In the genomic region with DNA sequence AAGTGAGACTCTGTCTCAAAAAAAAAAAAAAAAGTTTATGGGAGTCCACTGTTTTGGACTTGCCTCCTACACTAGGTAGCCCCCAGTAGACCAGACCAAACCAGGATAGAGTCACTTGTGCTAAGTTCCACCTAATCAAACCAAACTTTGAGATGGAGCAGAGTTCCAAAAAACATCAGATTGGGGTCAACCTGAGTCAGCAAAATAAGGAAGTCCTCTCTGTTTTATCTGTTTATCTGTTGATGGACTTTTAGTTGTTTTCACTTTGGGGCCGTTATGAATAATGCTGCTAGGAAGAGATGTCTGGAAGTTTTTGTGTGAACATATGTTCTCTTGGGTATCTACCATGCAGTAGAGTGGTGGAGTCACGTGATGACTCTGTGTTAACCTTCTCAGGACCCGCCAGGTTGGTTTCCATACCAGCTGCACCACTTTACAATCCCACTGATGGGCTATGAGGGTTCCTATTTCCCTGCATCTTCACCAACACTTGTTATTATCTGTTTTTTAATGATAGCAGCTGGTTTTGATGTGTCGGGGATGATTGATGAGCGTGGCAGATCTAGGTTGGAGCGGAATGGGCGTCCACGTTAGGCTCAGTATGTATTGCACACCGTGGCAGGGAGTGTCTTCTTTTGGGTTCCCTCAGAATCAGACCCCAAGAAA, we compare ENCODE assay signal across 23 cellular contexts. TPM values are rescaled to one million over a fixed set of nuclear protein-coding genes. Genes with fewer than 3 reads are reported as not detected.
DNase-seq lines count a peak whose midpoint lies in the region; ATAC-seq, FAIRE-seq and TF ChIP-seq lines count a peak whose summit lies in the region.
"Had no signal": no experiment of that assay in that cellular context is flagged by ENCODE, and none has a peak within 500 bp of the region (broad histone marks: within the 10 kb centered on the region; RNA-seq: fewer than 3 reads in every experiment).

No MANE protein-coding gene starts in this region.

- intact Hi-C loops in K562 (cut with micrococcal nuclease) = no loop called here

- H3K36me3 Mint-ChIP-seq in neural progenitor cell = peaks cover 4% of the 10 kb centered on the region
- H3K36me3 Mint-ChIP-seq: CD8-positive, alpha-beta T cell had no signal

- H3K36me3 ChIP-seq in HEK293 (ENCODE audit: control insufficient read depth in 2 of 2, insufficient read depth in 1 of 2, low read length in 2 of 2) = no peaks in the 10 kb centered on the region
- H3K36me3 ChIP-seq in K562 (ENCODE audit: control insufficient read depth, insufficient read depth, low read length) = no peaks in the 10 kb centered on the region
- H3K36me3 ChIP-seq in neural progenitor cell = no peaks in the 10 kb centered on the region

- no peak for TF ChIP-seq CTCF in A549 (IDR thresholded peaks at IDR 0.05)
- TF ChIP-seq CTCF in HEK293 (tag by site-specific recombination; IDR thresholded peaks at IDR 0.05) = no peak
- no peak for TF ChIP-seq CTCF in K562 (IDR thresholded peaks at IDR 0.05 in 2 of 3, conservative IDR thresholded peaks at IDR 0.05 in 1 of 3; ENCODE audit: insufficient read depth in 2 of 3, low read depth in 1 of 3, low read length in 3 of 3)
- TF ChIP-seq CTCF in neural progenitor cell (IDR thresholded peaks at IDR 0.05) = no peak

- CTCF ChIA-PET in A549 (lab: Yijun Ruan, JAX) (no interaction called here), HEK293 (lab: Yijun Ruan, JAX) (no interaction called here), K562 (lab: Yijun Ruan, JAX; ENCODE audit: low intra/inter-chr PET ratio) (no interaction called here)

- peaks cover 15% of the 10 kb centered on the region for H3F3A ChIP-seq in neural progenitor cell (ENCODE audit: low read depth)

- no peak overlapping the region for H3K27ac Mint-ChIP-seq in neural progenitor cell
- H3K27ac Mint-ChIP-seq: B cell; CD4-positive, alpha-beta T cell; CD8-positive, alpha-beta T cell had no signal

- H3K4me1 Mint-ChIP-seq in neural progenitor cell = peaks cover 19% of the 10 kb centered on the region
- H3K4me1 Mint-ChIP-seq: B cell had no signal

- H3K9ac ChIP-seq in K562 (ENCODE audit: insufficient read depth in 1 of 2, low read depth in 2 of 2, low read length in 2 of 2) (no peak overlapping the region), neural progenitor cell (no peak overlapping the region)
- H3K9ac ChIP-seq: BLaER1 treated with 17β-estradiol and CSF1 and Interleukin-3, amounts not matched to agents 10 nM and 100 nM had no signal

- WGBS in A549 (ENCODE audit: missing lambda C conversion rate) = 66% methylated on average over 9 of the region's 9 CpGs
- 53% methylated on average over 9 of the region's 9 CpGs for WGBS in K562 (ENCODE audit: insufficient coverage, low coverage, missing lambda C conversion rate)

- no peak for TF ChIP-seq EP300 in A549 (IDR thresholded peaks at IDR 0.05)
- no peak for TF ChIP-seq EP300 in K562 (IDR thresholded peaks at IDR 0.05; ENCODE audit: low read length)

- ATAC-seq in A549 (no peak), K562 (no peak)
- ATAC-seq: CD8-positive, alpha-beta T cell had no signal

- FAIRE-seq in A549 (lab: Jason Lieb, UNC) (no peak), K562 (lab: Jason Lieb, UNC) (no peak)
- FAIRE-seq: A204.1, D721Med, G401.6, GM12891, GM19239 had no signal

- H3K27me3 ChIP-seq in K562 (ENCODE audit: control insufficient read depth in 2 of 2, insufficient read depth in 2 of 2, low read length in 2 of 2) = no peaks in the 10 kb centered on the region
- no peaks in the 10 kb centered on the region for H3K27me3 ChIP-seq in neural progenitor cell
- H3K27me3 ChIP-seq: BLaER1 treated with 17β-estradiol and CSF1 and Interleukin-3, amounts not matched to agents 10 nM and 100 nM had no signal

- H3K4me2 ChIP-seq in A549 (no peak overlapping the region), K562 (ENCODE audit: insufficient read depth, low read length) (no peak overlapping the region), neural progenitor cell (no peak overlapping the region)
- H3K4me2 ChIP-seq: BLaER1 treated with 17β-estradiol and CSF1 and Interleukin-3, amounts not matched to agents 10 nM and 100 nM had no signal

- H3K4me3 ChIP-seq in A549 = no peak overlapping the region
- H3K4me3 ChIP-seq in HEK293 (ENCODE audit: low read depth, low read length) = no peak overlapping the region
- no peak overlapping the region for H3K4me3 ChIP-seq in K562
- H3K4me3 ChIP-seq in neural progenitor cell = no peak overlapping the region
- H3K4me3 ChIP-seq: BLaER1 treated with 17β-estradiol and CSF1 and Interleukin-3, amounts not matched to agents 10 nM and 100 nM had no signal

- no peaks in the 10 kb centered on the region for H3K4me1 ChIP-seq in A549
- no peaks in the 10 kb centered on the region for H3K4me1 ChIP-seq in HEK293 (ENCODE audit: control insufficient read depth, insufficient read depth, low read length)
- peaks cover 5 to 11% of the 10 kb centered on the region in 2 experiments; a peak in 4 of 5 replicates for H3K4me1 ChIP-seq in K562 (replicated peaks in 1 of 2; ENCODE audit: control insufficient read depth in 2 of 2, insufficient read depth in 2 of 2, low read length in 2 of 2)
- H3K4me1 ChIP-seq in neural progenitor cell = peaks cover 10% of the 10 kb centered on the region
- H3K4me1 ChIP-seq: Caco-2 had no signal

- DNase-seq in A549 (ENCODE audit: low read depth in 1 of 2, low spot score in 1 of 2) (no peak), K562 (ENCODE audit: extremely low read depth in 1 of 4, low spot score in 3 of 4) (no peak), neural progenitor cell (ENCODE audit: low spot score) (no peak), kidney glomerular epithelial cell (lab: John Stamatoyannopoulos, UW) (no peak), NCI-H748 (lab: John Stamatoyannopoulos, UW; ENCODE audit: unreplicated experiment) (no peak)
- DNase-seq in effector CD4-positive, alpha-beta T cell = no peak
- DNase-seq: 8988T; AML-193; Caco-2; Calu3; CD4-positive, alpha-beta T cell; CD8-positive, alpha-beta T cell; DMS79 treated with DMSO at 0.1 percent for 48 hours; GF-D8 had no signal

- peak overlapping the region; percentile 56 for H3K4me3 Mint-ChIP-seq in neural progenitor cell
- H3K4me3 Mint-ChIP-seq: B cell; CD4-positive, alpha-beta T cell; CD8-positive, alpha-beta T cell had no signal

- H3K9me3 Mint-ChIP-seq in neural progenitor cell = peaks cover 16% of the 10 kb centered on the region
- H3K9me3 Mint-ChIP-seq: CD4-positive, alpha-beta T cell had no signal

- in situ Hi-C loops in K562 (cut with MboI) = loop anchor here (10.0 kb wide), 1 partner anchor 150 kb away; the partner anchor contains the start of gene CLYBL

- POLR2A ChIA-PET in A549 (lab: Yijun Ruan, JAX) (no interaction called here), HEK293 (lab: Yijun Ruan, JAX) (interaction anchor here (0.5 kb wide), 1 partner anchor 115 kb away, joined by 4 read pairs; no protein-coding TSS in a partner anchor), K562 (lab: Yijun Ruan, JAX) (no interaction called here)

- H3K79me2 ChIP-seq in K562 (ENCODE audit: control insufficient read depth, insufficient read depth, low read length) = no peaks in the 10 kb centered on the region
- H3K79me2 ChIP-seq in neural progenitor cell (ENCODE audit: low read depth) = no peaks in the 10 kb centered on the region

- H3K9me1 ChIP-seq in K562 (ENCODE audit: control insufficient read depth, insufficient read depth, low read length) = no peaks in the 10 kb centered on the region

- BruUV-seq in K562 (replicated peaks; lab: Mats Ljungman, UMichigan) = no TSS peak

- H3K27ac ChIP-seq in A549 (no peak overlapping the region), HEK293 (ENCODE audit: extremely low read depth, low read depth, low read length) (no peak overlapping the region), K562 (ENCODE audit: extremely low read depth, low read depth, low read length) (no peak overlapping the region), neural progenitor cell (no peak overlapping the region)
- H3K27ac ChIP-seq: BLaER1 treated with 17β-estradiol and CSF1 and Interleukin-3, amounts not matched to agents 10 nM and 100 nM; C4-2B had no signal

- no peak for TF ChIP-seq RAD21 in A549 (conservative IDR thresholded peaks at IDR 0.05 in 1 of 2, IDR thresholded peaks at IDR 0.05 in 1 of 2)
- TF ChIP-seq RAD21 in K562 (CRISPR knock-in tag; conservative IDR thresholded peaks at IDR 0.05 in 1 of 2, IDR thresholded peaks at IDR 0.05 in 1 of 2) = no peak

- no peak for TF ChIP-seq POLR2A in A549 (IDR thresholded peaks at IDR 0.05; ENCODE audit: low read length)
- no peak for TF ChIP-seq POLR2A in K562 (conservative IDR thresholded peaks at IDR 0.05)

- H4K20me1 ChIP-seq in K562 (replicated peaks; ENCODE audit: control insufficient read depth, insufficient read depth, low read length) (no peaks in the 10 kb centered on the region), neural progenitor cell (ENCODE audit: low read depth) (no peaks in the 10 kb centered on the region)
- H4K20me1 ChIP-seq: BLaER1 treated with 17β-estradiol and CSF1 and Interleukin-3, amounts not matched to agents 10 nM and 100 nM had no signal

- peaks cover 7% of the 10 kb centered on the region for H3K27me3 Mint-ChIP-seq in neural progenitor cell (ENCODE audit: insufficient read depth, low read depth)

- H3K9me3 ChIP-seq in A549 (no peaks in the 10 kb centered on the region), HEK293 (ENCODE audit: control insufficient read depth, insufficient read depth, low read depth, low read length) (no peaks in the 10 kb centered on the region), K562 (replicated peaks; ENCODE audit: control insufficient read depth, insufficient read depth, low read depth, low read length) (peaks cover 4% of the 10 kb centered on the region), neural progenitor cell (ENCODE audit: low read depth) (no peaks in the 10 kb centered on the region)

- H2AFZ ChIP-seq in K562 (ENCODE audit: low read depth, low read length) = no peak overlapping the region
- H2AFZ ChIP-seq in neural progenitor cell (replicated peaks) = no peak overlapping the region

RNA-seq across cellular contexts. Expression of gene TM9SF2, which starts 46.6 kb away (rescaled TPM):
- 88.2 and 114 TPM in 2 replicates for polyA plus RNA-seq in A549 (2011; rRNA removed)
- polyA plus RNA-seq in A549 (2012; cell fraction: cytosol; rRNA removed) = 14.9 and 18.4 TPM in 2 replicates
- polyA plus RNA-seq in A549 (2012; cell fraction: nucleus; rRNA removed) = 18.4 and 28.1 TPM in 2 replicates
- 52.5 to 61.4 TPM (median 58.8 TPM) in 3 replicates for polyA plus RNA-seq in A549 (2017; fragmentation: RNase III; extraction: RNeasy Plus Mini Kit Qiagen cat#74134 plus additional on column Dnase treatment)
- polyA minus RNA-seq in A549 (2011; rRNA and poly(A)+ RNA removed) = 51.9 and 52.6 TPM in 2 replicates
- 44.3 and 93.1 TPM in 2 replicates for total RNA-seq in K562 (2011; cell fraction: chromatin; rRNA removed; ENCODE audit: low replicate concordance)
- total RNA-seq in K562 (2011; cell fraction: nucleolus; rRNA removed) = 55.4 and 57.6 TPM in 2 replicates
- 78.2 and 80.8 TPM in 2 replicates for total RNA-seq in K562 (2011; cell fraction: nucleoplasm; rRNA removed)
- total RNA-seq in K562 (2014; rRNA removed) = 44.0 and 48.2 TPM in 2 replicates
- total RNA-seq in K562 (2014; rRNA removed; fragmentation: Illumina TruSeq; extraction: Trizol) = 83.2 and 93.2 TPM in 2 replicates
- 78.7 and 79.0 TPM in 2 replicates for total RNA-seq in K562 (2015; rRNA removed; fragmentation: Illumina TruSeq; extraction: Trizol)
- total RNA-seq in K562 (2021) = 55.1 and 56.4 TPM in 2 replicates
- 57.0 and 67.4 TPM in 2 replicates for polyA plus RNA-seq in K562 (2011; rRNA removed)
- 20.7 and 47.6 TPM in 2 replicates for polyA plus RNA-seq in K562 (2011; cell fraction: cytosol; rRNA removed)
- 15.2 and 27.8 TPM in 2 replicates for polyA plus RNA-seq in K562 (2011; cell fraction: nucleus; rRNA removed)
- 52.3 and 58.9 TPM in 2 replicates for polyA plus RNA-seq in K562 (2012)
- polyA plus RNA-seq in K562 (2014; fragmentation: Illumina TruSeq; extraction: Trizol) = 56.4 and 61.3 TPM in 2 replicates
- 10 to 100 TPM; 23.3 to 32.2 TPM for polyA plus RNA-seq in K562 (2014; fragmentation: Nextera tagmentation; extraction: Ambion mirVana)
- 39.0 and 45.0 TPM in 2 replicates for polyA plus RNA-seq in K562 (2014; rRNA removed)
- polyA minus RNA-seq in K562 (2011; rRNA and poly(A)+ RNA removed) = 95.9 and 107 TPM in 2 replicates
- polyA minus RNA-seq in K562 (2011; cell fraction: cytosol; rRNA and poly(A)+ RNA removed) = 62.3 and 83.0 TPM in 2 replicates
- polyA minus RNA-seq in K562 (2011; cell fraction: nucleus; rRNA and poly(A)+ RNA removed) = 12.4 and 26.8 TPM in 2 replicates
- total RNA-seq in neural progenitor cell (ENCODE audit: low replicate concordance) = 90.9 and 128 TPM in 2 replicates
